ENCODE assay signal across 1 cellular context in genomic region chr6:20564269-20564668, GRCh38.
TF ChIP-seq lines count a peak whose summit lies in the region.

No MANE protein-coding gene starts in this region.

TF ChIP-seq in GM12878, 131 proteins besides CTCF, POLR2A, EP300 and RAD21 (continued from another document):
- TF ChIP-seq TBL1XR1 (IDR thresholded peaks at IDR 0.05; ENCODE audit: low read depth, low read length) (no peak), STAT1 (conservative IDR thresholded peaks at IDR 0.05) (no peak)
